ENCODE assay signal across 10 cellular contexts in the genomic region with DNA sequence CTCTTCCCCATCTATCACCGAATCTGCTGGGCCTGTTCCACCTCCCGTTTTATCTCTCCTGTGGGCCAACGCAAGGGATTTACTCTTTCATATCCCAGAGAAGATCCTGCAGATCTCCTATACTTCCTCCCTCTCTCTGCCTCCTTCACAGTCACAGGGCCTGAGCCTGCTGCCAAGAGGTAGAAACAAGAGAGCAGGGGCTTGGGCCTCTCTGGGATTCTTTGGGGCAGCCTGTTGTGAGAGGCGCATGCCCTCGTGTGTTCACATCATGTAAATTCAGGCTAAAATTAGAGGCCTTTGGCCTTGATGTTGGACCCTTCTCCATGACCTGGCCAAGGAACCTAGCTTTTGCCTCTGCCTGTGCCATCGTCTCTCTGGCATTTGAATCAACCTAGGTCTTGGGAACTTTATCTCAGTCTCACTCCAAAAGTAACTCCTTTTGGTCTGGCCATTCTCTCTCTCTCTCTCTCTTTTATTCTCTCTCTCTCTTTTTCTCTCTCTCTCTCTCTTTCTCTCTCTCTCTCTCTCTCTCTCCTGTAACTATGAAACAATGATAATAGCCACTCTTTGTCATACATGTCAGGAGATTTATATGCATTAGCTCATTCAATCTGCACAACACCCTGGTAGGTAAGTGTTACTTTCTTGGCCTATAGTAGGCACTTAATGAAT. TPM values are rescaled to one million over a fixed set of nuclear protein-coding genes. Genes with fewer than 3 reads are reported as not detected.
DNase-seq lines count a peak whose midpoint lies in the region; ATAC-seq and TF ChIP-seq lines count a peak whose summit lies in the region.
"Had no signal": no experiment of that assay in that cellular context is flagged by ENCODE, and none has a peak within 500 bp of the region (broad histone marks: within the 10 kb centered on the region; RNA-seq: fewer than 3 reads in every experiment).

No MANE protein-coding gene starts in this region.

- H3K9me3 Mint-ChIP-seq in progenitor cell of endocrine pancreas (ENCODE audit: low read depth) = peaks cover 11% of the 10 kb centered on the region
- H3K9me3 Mint-ChIP-seq: activated T-cell treated with anti-CD3 and anti-CD28 coated beads, Interleukin-2, amount 50 U/mL, for 24 hours; IgD-negative memory B cell had no signal

- H3K27ac Mint-ChIP-seq in progenitor cell of endocrine pancreas = no peak overlapping the region
- H3K27ac Mint-ChIP-seq: activated T-cell treated with anti-CD3 and anti-CD28 coated beads, Interleukin-2, amount 50 U/mL, for 24 hours; IgD-negative memory B cell had no signal

- H3K4me3 Mint-ChIP-seq in progenitor cell of endocrine pancreas (ENCODE audit: low read depth) = no peak overlapping the region
- H3K4me3 Mint-ChIP-seq: activated T-cell treated with anti-CD3 and anti-CD28 coated beads, Interleukin-2, amount 50 U/mL, for 24 hours; IgD-negative memory B cell had no signal

- DNase-seq in H4 (ENCODE audit: low spot score) (peak; percentile 26), RPMI7951 (ENCODE audit: low read depth) (peak; percentile 26), fibroblast of peridontal ligament (ENCODE audit: extremely low read depth) (peak; percentile 18), progenitor cell of endocrine pancreas (ENCODE audit: low spot score, unreplicated experiment) (no peak), ecto neural progenitor cell (ENCODE audit: low spot score) (no peak)
- DNase-seq in activated CD8-positive, alpha-beta memory T cell treated with anti-CD3 and anti-CD28 coated beads, Interleukin-2, amount 50 U/mL, for 4 hours = no peak
- DNase-seq: activated T-cell treated with anti-CD3 and anti-CD28 coated beads, Interleukin-2, amount 50 U/mL, for 24 hours; stimulated activated CD4-positive, alpha-beta T cell treated with anti-CD3 and anti-CD28 coated beads, Interleukin-4, amount 100 ng/mL, for 1 hour had no signal

- no peaks in the 10 kb centered on the region for H3K4me1 Mint-ChIP-seq in progenitor cell of endocrine pancreas (ENCODE audit: low read depth)
- H3K4me1 Mint-ChIP-seq: IgD-negative memory B cell had no signal

- peak; percentile 39 for TF ChIP-seq CTCF in progenitor cell of endocrine pancreas (IDR thresholded peaks at IDR 0.05; ENCODE audit: unreplicated experiment)

- H3K36me3 Mint-ChIP-seq in progenitor cell of endocrine pancreas (ENCODE audit: insufficient read depth) = no peaks in the 10 kb centered on the region
- H3K36me3 Mint-ChIP-seq: IgD-negative memory B cell had no signal

- no peak for ATAC-seq in HG02870 (IDR thresholded peaks at IDR 0.05; ENCODE audit: unreplicated experiment)

- no peaks in the 10 kb centered on the region for H3K27me3 Mint-ChIP-seq in progenitor cell of endocrine pancreas

RNA-seq across cellular contexts. Expression of gene EFNB1, which starts 20.0 kb away (rescaled TPM):
- 7.0 and 10.1 TPM in 2 replicates for total RNA-seq in H4 (2014; rRNA removed; shearing (Covaris generic))
- total RNA-seq in RPMI7951 (2014; rRNA removed; shearing (Covaris generic)) = 10.1 and 15.1 TPM in 2 replicates
- total RNA-seq in progenitor cell of endocrine pancreas = 16.9 and 18.0 TPM in 2 replicates

Comparison
In these comparisons a context has a peak if more than half of its experiments do, and no peak if none do; other contexts are left out.
1. DNase-seq: peak in H4 (single experiment), RPMI7951 (single experiment) and fibroblast of peridontal ligament (single experiment); none in progenitor cell of endocrine pancreas (single experiment), activated CD8-positive, alpha-beta memory T cell treated with anti-CD3 and anti-CD28 coated beads, Interleukin-2, amount 50 U/mL, for 4 hours (single experiment) and ecto neural progenitor cell (single experiment).